ENCODE assay signal across 21 cellular contexts in the genomic region with DNA sequence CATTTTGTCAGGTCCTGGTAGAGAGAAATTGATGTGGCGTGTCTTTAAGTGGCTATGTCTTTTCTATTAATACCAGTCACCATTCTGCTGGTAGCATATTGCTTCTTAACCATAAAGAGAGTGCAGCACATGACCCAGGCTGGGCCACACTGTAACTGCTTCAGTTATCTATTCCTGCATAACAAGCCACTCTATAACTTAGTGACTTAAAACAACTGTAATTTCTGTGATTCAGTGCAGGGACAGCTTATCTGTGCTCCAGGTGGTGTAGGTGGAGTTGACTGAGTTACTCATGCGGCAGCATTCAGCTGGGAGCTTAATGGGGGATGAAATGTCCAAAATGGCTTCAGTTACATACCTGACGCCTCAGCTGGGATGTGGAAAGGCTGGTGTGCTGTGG.
DNase-seq lines count a peak whose midpoint lies in the region; ATAC-seq, FAIRE-seq and TF ChIP-seq lines count a peak whose summit lies in the region.
"Had no signal": no experiment of that assay in that cellular context is flagged by ENCODE, and none has a peak within 500 bp of the region (broad histone marks: within the 10 kb centered on the region; RNA-seq: fewer than 3 reads in every experiment).

No MANE protein-coding gene starts in this region.

- H3K27me3 ChIP-seq in H1 (replicated peaks in 1 of 4; ENCODE audit: control insufficient read depth in 3 of 4, extremely low read depth in 1 of 4, insufficient read depth in 3 of 4, low read length in 3 of 4) (no peaks in the 10 kb centered on the region), neuronal stem cell (ENCODE audit: control insufficient read depth in 3 of 3, insufficient read depth in 3 of 3, low read depth in 1 of 3, low read length in 3 of 3) (no peaks in the 10 kb centered on the region)

- ATAC-seq in left ventricle myocardium superior, result no peak
- ATAC-seq: PC-3 had no signal

- H2BK12ac ChIP-seq in H1 (ENCODE audit: low read depth, low read length), result no peak overlapping the region
- H2BK12ac ChIP-seq in neuronal stem cell (ENCODE audit: low read length), result no peak overlapping the region

- H3K9ac ChIP-seq in H1 (replicated peaks in 1 of 4; ENCODE audit: extremely low read depth in 1 of 4, low read depth in 3 of 4, low read length in 3 of 4) (no peak overlapping the region), neuronal stem cell (ENCODE audit: low read depth, low read length, poor library complexity) (no peak overlapping the region)
- H3K9ac ChIP-seq: SK-N-SH had no signal

- no peak for TF ChIP-seq CTCF in OCI-LY7 (conservative IDR thresholded peaks at IDR 0.05; ENCODE audit: low read length)
- no peak for TF ChIP-seq CTCF in H1 (IDR thresholded peaks at IDR 0.05; ENCODE audit: control extremely low read depth in 1 of 3, insufficient read depth in 1 of 3, low read depth in 1 of 3, low read length in 3 of 3)

- H3K4me1 ChIP-seq in OCI-LY7 (ENCODE audit: insufficient read depth, low read length, poor library complexity, severe bottlenecking) (peaks cover 40% of the 10 kb centered on the region), H1 (replicated peaks in 1 of 4; ENCODE audit: control insufficient read depth in 3 of 4, insufficient read depth in 4 of 4, low read length in 3 of 4) (no peaks in the 10 kb centered on the region), neuronal stem cell (ENCODE audit: control insufficient read depth in 2 of 2, insufficient read depth in 1 of 2, low read depth in 1 of 2, low read length in 2 of 2) (no peaks in the 10 kb centered on the region)

- H2AFZ ChIP-seq in OCI-LY7 (ENCODE audit: low read length) (peak overlapping the region; percentile 75), H1 (ENCODE audit: low read length) (peak overlapping the region; percentile 72; the same call in 1 of the 2 replicates), neuronal stem cell (ENCODE audit: low read length) (peak overlapping the region; percentile 56)

- no peak for TF ChIP-seq EP300 in H1 (IDR thresholded peaks at IDR 0.05; ENCODE audit: borderline replicate concordance in 1 of 2, low read depth in 2 of 2, low read length in 2 of 2)

- H3K23ac ChIP-seq in H1 (ENCODE audit: insufficient read length) (no peak overlapping the region), neuronal stem cell (ENCODE audit: low read depth, low read length, poor library complexity) (no peak overlapping the region)

- 93% methylated on average over 3 of the region's 3 CpGs; no CpG with 5 or more reads in 1 of the 2 experiments for WGBS in H1 (ENCODE audit: extremely low coverage in 1 of 2, insufficient coverage in 1 of 2, insufficient read length in 1 of 2, insufficient replicate concordance in 2 of 2, low coverage in 1 of 2, low lambda C conversion rate in 2 of 2, missing lambda C conversion rate in 1 of 2), 2 experiments
- WGBS in neuronal stem cell (ENCODE audit: extremely low coverage in 2 of 2, insufficient read length in 2 of 2, insufficient replicate concordance in 1 of 2), 2 donors, result no CpG with 5 or more reads among the region's 3 CpGs

- H3K79me1 ChIP-seq in H1 (ENCODE audit: low read depth, low read length) (no peaks in the 10 kb centered on the region), neuronal stem cell (ENCODE audit: low read depth, low read length) (no peaks in the 10 kb centered on the region)

- no peaks in the 10 kb centered on the region for H3K79me2 ChIP-seq in OCI-LY7 (ENCODE audit: insufficient read depth, low read depth, low read length)
- no peaks in the 10 kb centered on the region for H3K79me2 ChIP-seq in H1 (ENCODE audit: control insufficient read depth in 1 of 2, insufficient read depth in 2 of 2, low read length in 2 of 2)

- H2BK15ac ChIP-seq in H1 (ENCODE audit: low read length) (no peak overlapping the region), neuronal stem cell (ENCODE audit: low read length) (no peak overlapping the region)

- no peak overlapping the region for H4K91ac ChIP-seq in H1 (replicated peaks; ENCODE audit: insufficient read length, low read length)
- H4K91ac ChIP-seq in neuronal stem cell (ENCODE audit: low read depth, low read length, poor library complexity), result no peak overlapping the region

- no peak overlapping the region for H3K27ac ChIP-seq in OCI-LY7 (ENCODE audit: low read depth, low read length, poor library complexity, severe bottlenecking)
- H3K27ac ChIP-seq in H1 (ENCODE audit: low read depth, low read length), result no peak overlapping the region
- H3K27ac ChIP-seq in neuronal stem cell (replicated peaks; ENCODE audit: low read length), result no peak overlapping the region
- H3K27ac ChIP-seq: C4-2B had no signal

- H2AK5ac ChIP-seq in H1 (ENCODE audit: low read depth, low read length) (no peak overlapping the region), neuronal stem cell (ENCODE audit: low read depth, low read length) (no peak overlapping the region)

- no peaks in the 10 kb centered on the region for H3K9me2 ChIP-seq in OCI-LY7 (ENCODE audit: insufficient read depth, low read length)
- H3K9me2 ChIP-seq: SK-N-SH had no signal

- H2BK5ac ChIP-seq in H1 (ENCODE audit: low read depth, low read length) (no peak overlapping the region), neuronal stem cell (ENCODE audit: low read length) (no peak overlapping the region)

- TF ChIP-seq RAD21 in H1 (IDR thresholded peaks at IDR 0.05 in 1 of 2, conservative IDR thresholded peaks at IDR 0.05 in 1 of 2; ENCODE audit: low read depth in 2 of 2, low read length in 2 of 2), result no peak

- H2BK120ac ChIP-seq in H1 (replicated peaks; ENCODE audit: low read depth, low read length) (no peak overlapping the region), neuronal stem cell (ENCODE audit: low read depth, low read length) (no peak overlapping the region)

- H2BK20ac ChIP-seq in H1 (ENCODE audit: low read length), result no peak overlapping the region

- H3K4me2 ChIP-seq in OCI-LY7 (ENCODE audit: low read length), result 0 out of 2 replicates have a peak overlapping the region, but pooled peaks have one; percentile 7
- no peak overlapping the region for H3K4me2 ChIP-seq in H1 (ENCODE audit: insufficient read depth in 1 of 2, low read depth in 2 of 2, low read length in 2 of 2)
- no peak overlapping the region for H3K4me2 ChIP-seq in neuronal stem cell (ENCODE audit: insufficient read depth, low read length, poor library complexity, severe bottlenecking)
- H3K4me2 ChIP-seq: SK-N-SH had no signal

- no peak for FAIRE-seq in H1 (lab: Jason Lieb, UNC)
- FAIRE-seq: A204.1, D721Med, GM19239, H54 had no signal

- peaks cover 11% of the 10 kb centered on the region; the same call in 1 of the 2 replicates for H3K9me3 ChIP-seq in OCI-LY7 (ENCODE audit: low read length)
- H3K9me3 ChIP-seq in H1 (ENCODE audit: insufficient read depth in 2 of 2, low read depth in 1 of 2, low read length in 1 of 2), result no peaks in the 10 kb centered on the region
- peaks cover 0 to 3% of the 10 kb centered on the region in 2 donors for H3K9me3 ChIP-seq in neuronal stem cell (replicated peaks in 1 of 2; ENCODE audit: control insufficient read depth in 2 of 2, insufficient read depth in 1 of 2, low read depth in 1 of 2, low read length in 2 of 2)
- H3K9me3 ChIP-seq: SK-N-SH had no signal

- no peak overlapping the region for H3K56ac ChIP-seq in H1 (replicated peaks; ENCODE audit: insufficient read length, low read depth, low read length)

- POLR2A ChIA-PET in OCI-LY7 (lab: Charles Lee), result no interaction called here
- POLR2A ChIA-PET in H1 (lab: Charles Lee; ENCODE audit: partially characterized antibody), result no interaction called here

- CTCF ChIA-PET in OCI-LY7 (lab: Charles Lee; ENCODE audit: unreplicated experiment) (no interaction called here), H1 (lab: Charles Lee; ENCODE audit: partially characterized antibody) (interaction anchor here (1.4 to 1.7 kb wide), 2 partner anchors 340 to 774 kb away, joined by 3 to 5 read pairs; no protein-coding TSS in a partner anchor)

- BruUV-seq in OCI-LY7 (replicated peaks; lab: Mats Ljungman, UMichigan), result no TSS peak

- no peak for TF ChIP-seq POLR2A in H1 (IDR thresholded peaks at IDR 0.05; ENCODE audit: control extremely low read depth in 1 of 2, low read depth in 2 of 2, low read length in 2 of 2)

- H3K14ac ChIP-seq in H1 (ENCODE audit: insufficient read length), result no peak overlapping the region
- H3K14ac ChIP-seq in neuronal stem cell (ENCODE audit: low read length), result no peak overlapping the region

- H3K23me2 ChIP-seq in H1 (ENCODE audit: low read depth, low read length), result no peaks in the 10 kb centered on the region

- peaks cover 4% of the 10 kb centered on the region; the same call in 1 of the 2 replicates for H3K36me3 ChIP-seq in OCI-LY7 (ENCODE audit: insufficient read depth, low read length)
- H3K36me3 ChIP-seq in H1 (ENCODE audit: control insufficient read depth in 2 of 4, insufficient read depth in 4 of 4, low read length in 3 of 4), result no peaks in the 10 kb centered on the region
- H3K36me3 ChIP-seq in neuronal stem cell (replicated peaks in 1 of 2; ENCODE audit: control insufficient read depth in 2 of 2, insufficient read depth in 2 of 2, low read length in 2 of 2), result no peaks in the 10 kb centered on the region

- no peak overlapping the region for H3K4me3 ChIP-seq in OCI-LY7 (ENCODE audit: low read depth, low read length, poor library complexity, severe bottlenecking)
- H3K4me3 ChIP-seq in H1 (ENCODE audit: extremely low read depth in 1 of 4, insufficient read depth in 2 of 4, low read depth in 3 of 4, low read length in 4 of 4), result no peak overlapping the region
- no peak overlapping the region for H3K4me3 ChIP-seq in neuronal stem cell (ENCODE audit: low read length in 2 of 2)

- H4K20me1 ChIP-seq in OCI-LY7 (ENCODE audit: insufficient read depth, low read length), result no peaks in the 10 kb centered on the region
- H4K20me1 ChIP-seq in H1 (replicated peaks in 1 of 2; ENCODE audit: control insufficient read depth in 1 of 2, insufficient read depth in 2 of 2, low read length in 2 of 2), result no peaks in the 10 kb centered on the region

- intact Hi-C loops in OCI-LY7 (cut with micrococcal nuclease; ENCODE audit: unreplicated experiment), result no loop called here
- intact Hi-C loops in left ventricle myocardium superior (cut with micrococcal nuclease), result no loop called here

- no peak overlapping the region for H3K4ac ChIP-seq in H1 (replicated peaks; ENCODE audit: insufficient read length, low read depth, low read length)
- no peak overlapping the region for H3K4ac ChIP-seq in neuronal stem cell (ENCODE audit: low read length)

- H4K8ac ChIP-seq in H1 (ENCODE audit: extremely low read depth, insufficient read depth, low read length) (no peak overlapping the region), neuronal stem cell (ENCODE audit: low read depth, low read length) (no peak overlapping the region)

- no peak overlapping the region for H4K5ac ChIP-seq in H1 (ENCODE audit: insufficient read length, low read depth, low read length)

- no peak overlapping the region for H3K18ac ChIP-seq in H1 (ENCODE audit: extremely low read depth, low read length)
- H3K18ac ChIP-seq in neuronal stem cell (ENCODE audit: low read length), result no peak overlapping the region

- peak; percentile 14 for DNase-seq in NCI-H2107 (lab: John Stamatoyannopoulos, UW)
- DNase-seq in OCI-LY7 (ENCODE audit: low spot score), result no peak
- no peak for DNase-seq in H1 (ENCODE audit: low read depth in 1 of 2, low spot score in 2 of 2)
- no peak for DNase-seq in neuronal stem cell (ENCODE audit: low spot score)
- no peak for DNase-seq in hippocampal formation (lab: John Stamatoyannopoulos, UW)
- no peak for DNase-seq in ecto neural progenitor cell (ENCODE audit: low spot score)
- no peak for DNase-seq in left ventricle myocardium superior
- DNase-seq: EL, GF-D8, Karpas-422, NCI-H187, NCI-H524 treated with DMSO at 0.1 percent for 48 hours, PC-3, RPMI8226, SHP77 treated with DMSO at 0.1 percent for 48 hours, SK-N-SH had no signal
